Comparison of ENCODE assay signal across 16 cellular contexts in genomic region chr2:95390272-95390880, GRCh38.
"Had no signal": no experiment of that assay in that cellular context is flagged by ENCODE, and none has a peak within 500 bp of the region (broad histone marks: within the 10 kb centered on the region; RNA-seq: fewer than 3 reads in every experiment).

No MANE protein-coding gene starts in this region.

- ATAC-seq: activated CD4-positive, alpha-beta T cell treated with anti-CD3 and anti-CD28 coated beads for 36 hours; activated CD8-positive, alpha-beta memory T cell treated with anti-CD3 and anti-CD28 coated beads, Interleukin-2, amount 10 ng/mL, durations not matched to agents 7 days and 5 days; esophagus mucosa; left ventricle myocardium superior; stimulated activated memory B cell treated with anti-CD40 and anti-IgM and Interleukin-4, amounts not matched to agents 10 μg/mL and 1 μg/mL and 100 μg/mL, for 72 hours had no signal

- DNase-seq: activated CD4-positive, alpha-beta memory T cell treated with anti-CD3 and anti-CD28 coated beads for 36 hours; activated CD4-positive, alpha-beta T cell treated with anti-CD3 and anti-CD28 coated beads for 36 hours; activated CD8-positive, alpha-beta memory T cell treated with anti-CD3 and anti-CD28 coated beads, Interleukin-2, amount 10 ng/mL, durations not matched to agents 7 days and 5 days; activated naive CD4-positive, alpha-beta T cell treated with anti-CD3 and anti-CD28 coated beads for 36 hours; activated T-cell treated with anti-CD3 and anti-CD28 coated beads, Interleukin-2, amount 50 U/mL, for 1 hour; left ventricle myocardium superior; mesendoderm; ovary; stimulated activated CD4-positive, alpha-beta T cell treated with anti-CD3 and anti-CD28 coated beads, Interleukin-2, amount 100 ng/mL, for 48 hours; T-helper 1 cell; T1000; trophoblast cell had no signal

- H3K4me3 ChIP-seq: ascending aorta, ovary, SK-N-MC had no signal

- H3K9me3 ChIP-seq: ascending aorta, ovary had no signal

- H3K4me1 ChIP-seq: ascending aorta had no signal

- H3K27me3 ChIP-seq: ascending aorta, ovary had no signal

- H3K27ac ChIP-seq: ascending aorta, ovary, SK-N-MC had no signal

- H3K36me3 ChIP-seq: ascending aorta, ovary had no signal
